Comparison of ENCODE assay signal across 9 cellular contexts in the genomic region with DNA sequence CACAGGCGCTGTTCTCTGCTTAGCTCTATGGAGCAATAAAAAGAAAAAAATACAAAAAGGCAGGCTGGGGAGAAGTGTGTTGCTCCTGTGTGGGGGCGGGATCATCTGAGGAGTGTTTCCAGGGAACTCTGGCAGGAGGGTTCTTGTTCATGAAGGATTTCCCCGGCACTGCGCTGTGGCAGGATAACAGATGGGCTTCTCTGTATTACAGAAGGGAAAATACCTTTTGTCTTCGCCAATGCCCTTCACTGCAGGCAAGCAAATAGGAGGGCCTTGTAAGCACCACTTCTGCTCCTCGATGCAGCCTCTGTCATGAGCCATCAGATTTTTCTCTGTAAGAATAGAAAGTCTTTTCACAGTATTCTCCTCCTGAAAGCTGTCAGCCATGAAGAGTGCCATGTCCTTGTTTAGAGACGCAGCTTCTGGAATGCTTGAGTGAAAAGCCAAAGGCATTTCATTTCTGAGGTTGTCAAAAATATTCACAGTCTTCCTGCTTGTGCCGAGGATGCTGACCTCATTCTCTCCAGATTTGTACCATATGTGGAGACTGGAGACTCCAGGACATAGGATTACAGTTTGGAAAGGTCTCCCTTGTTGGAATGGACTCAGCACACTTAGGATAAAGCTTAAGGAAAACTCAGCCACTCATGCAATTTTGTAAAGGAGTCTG.
DNase-seq lines count a peak whose midpoint lies in the region; ATAC-seq lines count a peak whose summit lies in the region.
"Had no signal": no experiment of that assay in that cellular context is flagged by ENCODE, and none has a peak within 500 bp of the region (broad histone marks: within the 10 kb centered on the region; RNA-seq: fewer than 3 reads in every experiment).

No MANE protein-coding gene starts in this region.

- DNase-seq in GM04504 (ENCODE audit: low read depth) (peak; percentile 26), amygdala (lab: John Stamatoyannopoulos, UW) (peak in 32 of 56 donors; percentile 2 to 49 (median 8)), left cardiac atrium (peak; percentile 18), sciatic nerve (ENCODE audit: low spot score) (no peak), hepatic stellate cell (ENCODE audit: low spot score) (no peak), SJCRH30 (no peak)
- no peak for DNase-seq in activated T-helper 1 cell treated with anti-CD3 and anti-CD28 coated beads, Interleukin-12 subunit alpha, Interleukin-12 subunit beta, Interleukin-2, Interleukin-4 antibody, amounts not matched to agents 30 ng/mL and 10 ng/mL and 1 ng/mL, durations not matched to agents 14 hours and 24 hours and 36 hours (ENCODE audit: low spot score)
- DNase-seq: activated CD4-positive, alpha-beta T cell treated with anti-CD3 and anti-CD28 coated beads for 36 hours had no signal

- H3K27me3 ChIP-seq in SJCRH30 = peaks cover 4% of the 10 kb centered on the region; the same call in 1 of the 2 replicates

- H3K4me1 ChIP-seq in SJCRH30 = no peaks in the 10 kb centered on the region

- H3K4me1 Mint-ChIP-seq in activated T-helper 1 cell treated with anti-CD3 and anti-CD28 coated beads, Interleukin-12 subunit alpha, Interleukin-12 subunit beta, Interleukin-2, Interleukin-4 antibody, amounts not matched to agents 30 ng/mL and 10 ng/mL and 1 ng/mL, durations not matched to agents 14 hours and 24 hours and 36 hours (ENCODE audit: low read depth) = no peaks in the 10 kb centered on the region
- H3K4me1 Mint-ChIP-seq: activated CD4-positive, alpha-beta T cell treated with anti-CD3 and anti-CD28 coated beads for 36 hours had no signal

- H3K36me3 ChIP-seq in SJCRH30 = no peaks in the 10 kb centered on the region

- H3K27ac Mint-ChIP-seq in activated T-helper 1 cell treated with anti-CD3 and anti-CD28 coated beads, Interleukin-12 subunit alpha, Interleukin-12 subunit beta, Interleukin-2, Interleukin-4 antibody, amounts not matched to agents 30 ng/mL and 10 ng/mL and 1 ng/mL, durations not matched to agents 14 hours and 24 hours and 36 hours = no peak overlapping the region
- H3K27ac Mint-ChIP-seq: activated CD4-positive, alpha-beta T cell treated with anti-CD3 and anti-CD28 coated beads for 36 hours had no signal

- H3K9me3 ChIP-seq in SJCRH30 (replicated peaks) = no peaks in the 10 kb centered on the region

- no peaks in the 10 kb centered on the region for H3K36me3 Mint-ChIP-seq in activated T-helper 1 cell treated with anti-CD3 and anti-CD28 coated beads, Interleukin-12 subunit alpha, Interleukin-12 subunit beta, Interleukin-2, Interleukin-4 antibody, amounts not matched to agents 30 ng/mL and 10 ng/mL and 1 ng/mL, durations not matched to agents 14 hours and 24 hours and 36 hours (ENCODE audit: low read depth)

- ATAC-seq in left cardiac atrium (peak; percentile 55 to 92), sciatic nerve (peak; percentile 63), GM18858 (IDR thresholded peaks at IDR 0.05; ENCODE audit: unreplicated experiment) (no peak)
- ATAC-seq: activated CD4-positive, alpha-beta T cell treated with anti-CD3 and anti-CD28 coated beads for 36 hours had no signal

- H3K9me3 Mint-ChIP-seq in activated T-helper 1 cell treated with anti-CD3 and anti-CD28 coated beads, Interleukin-12 subunit alpha, Interleukin-12 subunit beta, Interleukin-2, Interleukin-4 antibody, amounts not matched to agents 30 ng/mL and 10 ng/mL and 1 ng/mL, durations not matched to agents 14 hours and 24 hours and 36 hours = no peaks in the 10 kb centered on the region

- intact Hi-C loops in left cardiac atrium (cut with DNase I) = no loop called here
- intact Hi-C loops in sciatic nerve (cut with DNase I) = no loop called here
- intact Hi-C loops in activated T-helper 1 cell treated with anti-CD3 and anti-CD28 coated beads, Interleukin-12 subunit alpha, Interleukin-12 subunit beta, Interleukin-2, Interleukin-4 antibody, amounts not matched to agents 30 ng/mL and 10 ng/mL and 1 ng/mL, durations not matched to agents 14 hours and 24 hours and 36 hours (cut with micrococcal nuclease) = no loop called here

- H3K27ac ChIP-seq in SJCRH30 = no peak overlapping the region

- H3K4me3 ChIP-seq in SJCRH30 = no peak overlapping the region

- H3K27me3 Mint-ChIP-seq in activated T-helper 1 cell treated with anti-CD3 and anti-CD28 coated beads, Interleukin-12 subunit alpha, Interleukin-12 subunit beta, Interleukin-2, Interleukin-4 antibody, amounts not matched to agents 30 ng/mL and 10 ng/mL and 1 ng/mL, durations not matched to agents 14 hours and 24 hours and 36 hours (ENCODE audit: insufficient read depth) = no peaks in the 10 kb centered on the region

- H3K4me3 Mint-ChIP-seq in activated T-helper 1 cell treated with anti-CD3 and anti-CD28 coated beads, Interleukin-12 subunit alpha, Interleukin-12 subunit beta, Interleukin-2, Interleukin-4 antibody, amounts not matched to agents 30 ng/mL and 10 ng/mL and 1 ng/mL, durations not matched to agents 14 hours and 24 hours and 36 hours = no peak overlapping the region
- H3K4me3 Mint-ChIP-seq: activated CD4-positive, alpha-beta T cell treated with anti-CD3 and anti-CD28 coated beads for 36 hours had no signal

Comparison
In these comparisons a context has a peak if more than half of its experiments do, and no peak if none do; other contexts are left out.
1. DNase-seq: peak in GM04504 (single experiment), amygdala (32 of 56) and left cardiac atrium (single experiment); none in sciatic nerve (single experiment), activated T-helper 1 cell treated with anti-CD3 and anti-CD28 coated beads, Interleukin-12 subunit alpha, Interleukin-12 subunit beta, Interleukin-2, Interleukin-4 antibody, amounts not matched to agents 30 ng/mL and 10 ng/mL and 1 ng/mL, durations not matched to agents 14 hours and 24 hours and 36 hours (single experiment), hepatic stellate cell (single experiment) and SJCRH30 (0 of 2).